ENCODE assay signal across 1 cellular context in the genomic region with DNA sequence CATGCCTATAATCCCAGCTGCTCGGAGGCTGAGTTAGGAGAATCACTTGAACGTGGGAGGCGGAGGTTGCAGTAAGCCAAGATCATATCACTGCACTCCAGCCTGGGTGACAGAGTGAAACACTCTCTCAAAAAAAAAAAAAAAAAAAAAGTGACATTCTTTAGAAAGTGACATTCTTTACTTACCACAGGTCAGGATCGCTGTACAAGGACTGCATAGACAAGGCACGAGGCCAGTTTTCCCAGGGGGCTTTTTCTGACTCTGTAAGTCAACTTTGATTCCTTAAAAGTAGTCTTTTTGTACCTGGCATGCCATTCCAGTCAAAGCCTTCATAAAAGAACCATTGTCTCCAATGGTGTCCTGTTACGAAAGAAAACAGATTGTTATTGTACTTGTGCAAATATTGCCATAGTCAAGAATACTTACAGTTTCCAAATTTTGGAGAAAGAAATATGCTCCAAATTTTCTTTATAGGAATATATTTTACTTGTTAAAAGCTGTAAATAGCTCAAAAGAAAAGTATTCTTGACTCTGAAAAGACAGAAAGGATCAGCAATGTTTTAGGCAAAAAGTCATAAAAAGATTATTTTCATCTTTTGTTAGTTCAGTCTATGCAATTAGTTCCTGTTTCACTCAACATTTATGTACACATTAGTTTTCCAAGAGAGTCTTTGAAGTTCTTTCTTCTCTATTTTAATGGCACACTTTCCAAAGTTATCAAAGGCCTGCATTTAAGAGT.
A peak's percentile ranks its signal among the peaks of the same experiment; 100 is the strongest.
TF ChIP-seq lines count a peak whose summit lies in the region.

No MANE protein-coding gene starts in this region.

TF ChIP-seq in HepG2, 621 proteins besides CTCF, POLR2A, EP300 and RAD21 (continued from another document and continues in another):
- TF ChIP-seq MYNN (CRISPR knock-in tag; IDR thresholded peaks at IDR 0.05; ENCODE audit: low read depth) (no peak), ZFP36L1 (CRISPR knock-in tag; IDR thresholded peaks at IDR 0.05) (no peak), SP2 (CRISPR knock-in tag; IDR thresholded peaks at IDR 0.05) (no peak), ZNF44 (CRISPR knock-in tag; IDR thresholded peaks at IDR 0.05) (no peak), REST (IDR thresholded peaks at IDR 0.05; ENCODE audit: borderline replicate concordance in 1 of 2, low read depth in 1 of 2, low read length in 2 of 2) (no peak; a peak in 1 of 4 replicates), ZKSCAN8 (CRISPR knock-in tag; IDR thresholded peaks at IDR 0.05; ENCODE audit: borderline replicate concordance) (no peak), POLR2AphosphoS5 (IDR thresholded peaks at IDR 0.05; ENCODE audit: low read depth, low read length) (no peak), GPN1 (CRISPR knock-in tag; IDR thresholded peaks at IDR 0.05; ENCODE audit: borderline replicate concordance) (no peak), ZNF678 (CRISPR knock-in tag; IDR thresholded peaks at IDR 0.05) (no peak), TCF7L2 (IDR thresholded peaks at IDR 0.05; ENCODE audit: low read depth, low read length) (peak; percentile 82), ZNF768 (CRISPR knock-in tag; IDR thresholded peaks at IDR 0.05) (no peak), ZNF775 (CRISPR knock-in tag; IDR thresholded peaks at IDR 0.05; ENCODE audit: borderline replicate concordance) (no peak), RXRB (CRISPR knock-in tag; IDR thresholded peaks at IDR 0.05; ENCODE audit: borderline replicate concordance) (peak; percentile 77; the same call in 1 of the 2 replicates), ZNF549 (CRISPR knock-in tag; IDR thresholded peaks at IDR 0.05) (no peak), ZFP36 (IDR thresholded peaks at IDR 0.05; ENCODE audit: borderline replicate concordance, low read depth, low read length, partially characterized antibody) (no peak), PBX3 (CRISPR knock-in tag; IDR thresholded peaks at IDR 0.05; ENCODE audit: borderline replicate concordance) (no peak), ZNF607 (CRISPR knock-in tag; IDR thresholded peaks at IDR 0.05; ENCODE audit: borderline replicate concordance) (no peak), MAFG (CRISPR knock-in tag; IDR thresholded peaks at IDR 0.05) (no peak), KLF12 (CRISPR knock-in tag; IDR thresholded peaks at IDR 0.05; ENCODE audit: borderline replicate concordance) (no peak), RFX3 (CRISPR knock-in tag; IDR thresholded peaks at IDR 0.05) (no peak), PAWR (CRISPR knock-in tag; IDR thresholded peaks at IDR 0.05; ENCODE audit: borderline replicate concordance) (no peak), ZNF597 (CRISPR knock-in tag; IDR thresholded peaks at IDR 0.05) (no peak), AHR (CRISPR knock-in tag; IDR thresholded peaks at IDR 0.05) (no peak), NCOA1 (CRISPR knock-in tag; IDR thresholded peaks at IDR 0.05) (no peak), CCDC6 (CRISPR knock-in tag; IDR thresholded peaks at IDR 0.05) (no peak), KDM5B (CRISPR knock-in tag; IDR thresholded peaks at IDR 0.05; ENCODE audit: borderline replicate concordance) (no peak), CREM (IDR thresholded peaks at IDR 0.05) (peak; percentile 82), CREM (CRISPR knock-in tag; IDR thresholded peaks at IDR 0.05) (no peak), ZSCAN12 (CRISPR knock-in tag; IDR thresholded peaks at IDR 0.05) (no peak), ZNF609 (CRISPR knock-in tag; IDR thresholded peaks at IDR 0.05; ENCODE audit: borderline replicate concordance) (peak; percentile 75; the same call in 1 of the 2 replicates), ZNF136 (CRISPR knock-in tag; IDR thresholded peaks at IDR 0.05; ENCODE audit: low read depth) (no peak), TERF1 (CRISPR knock-in tag; IDR thresholded peaks at IDR 0.05) (no peak), ISX (CRISPR knock-in tag; conservative IDR thresholded peaks at IDR 0.05) (no peak), MXI1 (IDR thresholded peaks at IDR 0.05; ENCODE audit: borderline replicate concordance, low read depth, low read length) (no peak), ATM (IDR thresholded peaks at IDR 0.05; ENCODE audit: borderline replicate concordance) (no peak), MAZ (IDR thresholded peaks at IDR 0.05; ENCODE audit: borderline replicate concordance, low read depth, low read length) (no peak), MAZ (CRISPR knock-in tag; IDR thresholded peaks at IDR 0.05; ENCODE audit: low read depth) (no peak), BRD4 (CRISPR knock-in tag; IDR thresholded peaks at IDR 0.05) (no peak), MEIS1 (CRISPR knock-in tag; IDR thresholded peaks at IDR 0.05; ENCODE audit: borderline replicate concordance) (0 out of 2 replicates have a peak, but pooled peaks have one; percentile 38), ZNF343 (CRISPR knock-in tag; IDR thresholded peaks at IDR 0.05) (no peak), SETDB1 (CRISPR knock-in tag; IDR thresholded peaks at IDR 0.05; ENCODE audit: borderline replicate concordance) (no peak), ZBTB20 (CRISPR knock-in tag; IDR thresholded peaks at IDR 0.05; ENCODE audit: borderline replicate concordance, low read depth) (no peak), MATR3 (CRISPR knock-in tag; IDR thresholded peaks at IDR 0.05) (no peak), DRAP1 (CRISPR knock-in tag; IDR thresholded peaks at IDR 0.05) (no peak), ZBTB7B (CRISPR knock-in tag; IDR thresholded peaks at IDR 0.05) (peak; percentile 82)
- TF ChIP-seq, protein P1, sequence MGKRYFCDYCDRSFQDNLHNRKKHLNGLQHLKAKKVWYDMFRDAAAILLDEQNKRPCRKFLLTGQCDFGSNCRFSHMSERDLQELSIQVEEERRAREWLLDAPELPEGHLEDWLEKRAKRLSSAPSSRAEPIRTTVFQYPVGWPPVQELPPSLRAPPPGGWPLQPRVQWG (CRISPR knock-in tag; IDR thresholded peaks at IDR 0.05; ENCODE audit: borderline replicate concordance, low read depth) = no peak
- TF ChIP-seq, protein P2, sequence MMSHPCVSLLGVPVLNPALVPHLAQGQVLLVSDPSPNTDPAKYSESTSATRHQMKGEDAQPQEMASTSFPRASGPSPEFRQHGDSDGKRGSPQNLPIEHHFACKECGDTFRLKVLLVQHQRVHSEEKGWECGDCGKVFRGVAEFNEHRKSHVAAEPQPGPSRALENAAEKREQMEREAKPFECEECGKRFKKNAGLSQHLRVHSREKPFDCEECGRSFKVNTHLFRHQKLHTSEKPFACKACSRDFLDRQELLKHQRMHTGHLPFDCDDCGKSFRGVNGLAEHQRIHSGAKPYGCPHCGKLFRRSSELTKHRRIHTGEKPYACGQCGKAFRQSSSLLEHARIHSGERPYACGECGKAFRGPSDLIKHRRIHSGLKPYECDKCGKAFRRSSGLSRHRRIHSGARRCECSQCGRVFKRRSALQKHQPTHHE (CRISPR knock-in tag; IDR thresholded peaks at IDR 0.05; ENCODE audit: borderline replicate concordance) = no peak
- TF ChIP-seq, protein P3, sequence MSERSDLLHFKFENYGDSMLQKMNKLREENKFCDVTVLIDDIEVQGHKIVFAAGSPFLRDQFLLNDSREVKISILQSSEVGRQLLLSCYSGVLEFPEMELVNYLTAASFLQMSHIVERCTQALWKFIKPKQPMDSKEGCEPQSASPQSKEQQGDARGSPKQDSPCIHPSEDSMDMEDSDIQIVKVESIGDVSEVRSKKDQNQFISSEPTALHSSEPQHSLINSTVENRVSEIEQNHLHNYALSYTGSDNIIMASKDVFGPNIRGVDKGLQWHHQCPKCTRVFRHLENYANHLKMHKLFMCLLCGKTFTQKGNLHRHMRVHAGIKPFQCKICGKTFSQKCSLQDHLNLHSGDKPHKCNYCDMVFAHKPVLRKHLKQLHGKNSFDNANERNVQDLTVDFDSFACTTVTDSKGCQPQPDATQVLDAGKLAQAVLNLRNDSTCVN (CRISPR knock-in tag; IDR thresholded peaks at IDR 0.05; ENCODE audit: borderline replicate concordance) = no peak
- TF ChIP-seq, protein P4, sequence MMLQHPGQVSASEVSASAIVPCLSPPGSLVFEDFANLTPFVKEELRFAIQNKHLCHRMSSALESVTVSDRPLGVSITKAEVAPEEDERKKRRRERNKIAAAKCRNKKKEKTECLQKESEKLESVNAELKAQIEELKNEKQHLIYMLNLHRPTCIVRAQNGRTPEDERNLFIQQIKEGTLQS (CRISPR knock-in tag; IDR thresholded peaks at IDR 0.05) = no peak
- TF ChIP-seq, protein P5, sequence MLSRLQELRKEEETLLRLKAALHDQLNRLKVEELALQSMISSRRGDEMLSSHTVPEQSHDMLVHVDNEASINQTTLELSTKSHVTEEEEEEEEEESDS (CRISPR knock-in tag; IDR thresholded peaks at IDR 0.05; ENCODE audit: borderline replicate concordance) = no peak
